18 cellular contexts compared by ENCODE assay signal in the genomic region with DNA sequence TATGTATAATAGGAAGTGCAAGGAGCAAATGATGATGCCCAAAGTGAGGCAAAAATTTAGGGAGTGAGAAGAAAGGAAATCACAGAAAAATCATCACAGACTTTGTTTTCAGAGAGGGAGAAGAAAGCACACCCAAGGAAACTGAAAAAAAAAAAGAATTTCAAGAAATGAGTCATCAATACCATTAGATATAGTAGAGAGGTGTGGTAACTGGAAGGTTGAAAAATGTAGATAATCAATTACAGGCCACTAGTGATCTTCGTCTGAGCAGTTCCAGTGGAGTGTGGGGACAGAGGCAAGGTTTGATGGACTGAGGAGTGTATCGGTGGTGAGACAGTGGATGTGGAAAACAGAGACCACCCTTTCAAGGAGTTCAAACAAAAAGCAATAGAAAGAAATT. TPM values are rescaled to one million over a fixed set of nuclear protein-coding genes. Genes with fewer than 3 reads are reported as not detected.
A peak's percentile ranks its signal among the peaks of the same experiment; 100 is the strongest.
DNase-seq lines count a peak whose midpoint lies in the region; ATAC-seq and TF ChIP-seq lines count a peak whose summit lies in the region.
"Had no signal": no experiment of that assay in that cellular context is flagged by ENCODE, and none has a peak within 500 bp of the region (broad histone marks: within the 10 kb centered on the region; RNA-seq: fewer than 3 reads in every experiment).

No MANE protein-coding gene starts in this region.

- 87 to 96% methylated on average over 2 of the region's 2 CpGs for WGBS in heart right ventricle, 2 donors

- H3K4me1 ChIP-seq in tibial artery (no peaks in the 10 kb centered on the region), heart right ventricle (no peaks in the 10 kb centered on the region)
- H3K4me1 ChIP-seq: body of pancreas, parathyroid adenoma, testis had no signal

- H3K27ac ChIP-seq in tibial artery (no peak overlapping the region), heart right ventricle (no peak overlapping the region), caudate nucleus (ENCODE audit: low read depth, low read length) (no peak overlapping the region)
- H3K27ac ChIP-seq: BLaER1 treated with 17β-estradiol and CSF1 and Interleukin-3, amounts not matched to agents 10 nM and 100 nM; body of pancreas; parathyroid adenoma; testis had no signal

- DNase-seq in tibial artery (no peak), heart right ventricle (no peak), caudate nucleus (lab: John Stamatoyannopoulos, UW) (no peak), NCI-H82 (lab: John Stamatoyannopoulos, UW) (no peak)
- DNase-seq: body of pancreas; DND-41; effector memory CD8-positive, alpha-beta T cell; mucosa of descending colon; NCI-H774; Right ventricle myocardium superior; testis had no signal

- TF ChIP-seq CTCF in tibial artery (IDR thresholded peaks at IDR 0.05) = no peak
- no peak for TF ChIP-seq CTCF in heart right ventricle (IDR thresholded peaks at IDR 0.05)

- peaks cover 0 to 3% of the 10 kb centered on the region in 2 donors for H3K27me3 ChIP-seq in tibial artery
- H3K27me3 ChIP-seq in heart right ventricle = peaks cover 0 to 3% (median 0%) of the 10 kb centered on the region in 7 donors
- H3K27me3 ChIP-seq: BLaER1 treated with 17β-estradiol and CSF1 and Interleukin-3, amounts not matched to agents 10 nM and 100 nM; testis had no signal

- H3K36me3 ChIP-seq in tibial artery = no peaks in the 10 kb centered on the region
- no peaks in the 10 kb centered on the region for H3K36me3 ChIP-seq in heart right ventricle
- H3K36me3 ChIP-seq: BLaER1 treated with 17β-estradiol and CSF1 and Interleukin-3, amounts not matched to agents 10 nM and 100 nM had no signal

- no peaks in the 10 kb centered on the region for H3K9me3 ChIP-seq in tibial artery
- H3K9me3 ChIP-seq in heart right ventricle = no peaks in the 10 kb centered on the region
- H3K9me3 ChIP-seq: BLaER1 treated with 17β-estradiol and CSF1 and Interleukin-3, amounts not matched to agents 10 nM and 100 nM; body of pancreas; mucosa of descending colon; testis had no signal

- H3K4me3 ChIP-seq in tibial artery (no peak overlapping the region), heart right ventricle (no peak overlapping the region)
- H3K4me3 ChIP-seq: BLaER1 treated with 17β-estradiol and CSF1 and Interleukin-3, amounts not matched to agents 10 nM and 100 nM; body of pancreas; K562; mucosa of descending colon; testis had no signal

- intact Hi-C loops in tibial artery (cut with DNase I; ENCODE audit: low total_unique reads) = no loop called here
- intact Hi-C loops in heart right ventricle (cut with DNase I) = loop anchor here in 1 of 10 donors (10.0 kb wide), 1 partner anchor 357 kb away; no protein-coding TSS in a partner anchor

- peak; percentile 90 for ATAC-seq in GM18909 (IDR thresholded peaks at IDR 0.05; ENCODE audit: poor library complexity, unreplicated experiment)
- peak; percentile 48 for ATAC-seq in GM21526 (IDR thresholded peaks at IDR 0.05; ENCODE audit: low FRiP score, unreplicated experiment)
- peak; percentile 48 for ATAC-seq in HG03025 (IDR thresholded peaks at IDR 0.05; ENCODE audit: low FRiP score, unreplicated experiment)
- ATAC-seq in HG03565 (IDR thresholded peaks at IDR 0.05; ENCODE audit: unreplicated experiment) = peak; percentile 72
- no peak for ATAC-seq in heart right ventricle
- ATAC-seq: body of pancreas; effector memory CD8-positive, alpha-beta T cell; K562; mucosa of descending colon had no signal

RNA-seq across cellular contexts. Expression of a gene that starts 31.7 kb away (rescaled TPM):
- 1 to 10 TPM; 1.3 to 7.1 (median 3.1) TPM for total RNA-seq in heart right ventricle
- 1 to 10 TPM in 1 of 2 donors, under 1 TPM in 1; 0.26 to 1.7 TPM for polyA plus RNA-seq in heart right ventricle
- total RNA-seq: body of pancreas had no signal

Comparison
In these comparisons a context has a peak if more than half of its experiments do, and no peak if none do; other contexts are left out.
1. ATAC-seq: peak in GM18909 (single experiment), GM21526 (single experiment), HG03025 (single experiment) and HG03565 (single experiment); none in heart right ventricle (0 of 8).